In genomic region chr9:112323378-112323854, GRCh38 we compare ENCODE assay signal across 17 cellular contexts. TPM values are rescaled to one million over a fixed set of nuclear protein-coding genes. Genes with fewer than 3 reads are reported as not detected.
DNase-seq lines count a peak whose midpoint lies in the region; ATAC-seq and TF ChIP-seq lines count a peak whose summit lies in the region.
"Had no signal": no experiment of that assay in that cellular context is flagged by ENCODE, and none has a peak within 500 bp of the region (broad histone marks: within the 10 kb centered on the region; RNA-seq: fewer than 3 reads in every experiment).

No MANE protein-coding gene starts in this region.

- intact Hi-C loops in posterior vena cava (cut with DNase I) = loop anchor here in 1 of 2 donors (5.0 kb wide), 1 partner anchor 1489 kb away; no protein-coding TSS in a partner anchor

- POLR2A ChIA-PET in T-cell (lab: Charles Lee) = interaction anchor here in 1 of 2 donors (0.5 kb wide), 1 partner anchor 158 kb away, joined by 16 read pairs; no protein-coding TSS in a partner anchor

- H3K4me1 Mint-ChIP-seq in activated naive CD4-positive, alpha-beta T cell treated with anti-CD3 and anti-CD28 coated beads, Interleukin-2, amount 50 U/mL, for 24 hours = peaks cover 64% of the 10 kb centered on the region
- H3K4me1 Mint-ChIP-seq in T-cell (peaks cover 63 to 85% (median 67%) of the 10 kb centered on the region in 3 donors), progenitor cell of endocrine pancreas (ENCODE audit: low read depth) (peaks cover 20% of the 10 kb centered on the region)
- H3K4me1 Mint-ChIP-seq in effector memory CD8-positive, alpha-beta T cell (ENCODE audit: low read depth in 2 of 2) = peaks cover 35 to 62% of the 10 kb centered on the region in 2 donors

- peaks cover 33% of the 10 kb centered on the region for H3K36me3 Mint-ChIP-seq in activated naive CD4-positive, alpha-beta T cell treated with anti-CD3 and anti-CD28 coated beads, Interleukin-2, amount 50 U/mL, for 24 hours
- peaks cover 48% of the 10 kb centered on the region for H3K36me3 Mint-ChIP-seq in T-cell
- peaks cover 22% of the 10 kb centered on the region for H3K36me3 Mint-ChIP-seq in effector memory CD8-positive, alpha-beta T cell (ENCODE audit: insufficient read depth)
- peaks cover 12% of the 10 kb centered on the region for H3K36me3 Mint-ChIP-seq in progenitor cell of endocrine pancreas (ENCODE audit: insufficient read depth)

- TF ChIP-seq CTCF in progenitor cell of endocrine pancreas (IDR thresholded peaks at IDR 0.05; ENCODE audit: unreplicated experiment) = no peak

- no peaks in the 10 kb centered on the region for H3K27me3 Mint-ChIP-seq in activated naive CD4-positive, alpha-beta T cell treated with anti-CD3 and anti-CD28 coated beads, Interleukin-2, amount 50 U/mL, for 24 hours
- H3K27me3 Mint-ChIP-seq in T-cell = no peaks in the 10 kb centered on the region
- H3K27me3 Mint-ChIP-seq in effector memory CD8-positive, alpha-beta T cell = no peaks in the 10 kb centered on the region
- H3K27me3 Mint-ChIP-seq in progenitor cell of endocrine pancreas = no peaks in the 10 kb centered on the region

- CTCF ChIA-PET in T-cell (lab: Charles Lee) = interaction anchor here (1.1 to 2.4 kb wide), 2 partner anchors 10 to 38 kb away, joined by 4 to 6 read pairs; no protein-coding TSS in a partner anchor

- peak overlapping the region; percentile 17 for H3K27ac Mint-ChIP-seq in activated naive CD4-positive, alpha-beta T cell treated with anti-CD3 and anti-CD28 coated beads, Interleukin-2, amount 50 U/mL, for 24 hours
- H3K27ac Mint-ChIP-seq in T-cell (peak overlapping the region; percentile 29 to 71), progenitor cell of endocrine pancreas (peak overlapping the region; percentile 82)
- H3K27ac Mint-ChIP-seq in effector memory CD8-positive, alpha-beta T cell = peak overlapping the region; percentile 39 to 71

- no peak overlapping the region for H3K4me3 Mint-ChIP-seq in activated naive CD4-positive, alpha-beta T cell treated with anti-CD3 and anti-CD28 coated beads, Interleukin-2, amount 50 U/mL, for 24 hours
- peak overlapping the region in 1 of 3 donors; percentile 27 for H3K4me3 Mint-ChIP-seq in T-cell
- H3K4me3 Mint-ChIP-seq in effector memory CD8-positive, alpha-beta T cell = no peak overlapping the region
- H3K4me3 Mint-ChIP-seq in progenitor cell of endocrine pancreas (ENCODE audit: low read depth) = no peak overlapping the region

- H3K9me3 Mint-ChIP-seq in activated naive CD4-positive, alpha-beta T cell treated with anti-CD3 and anti-CD28 coated beads, Interleukin-2, amount 50 U/mL, for 24 hours = peaks cover 6% of the 10 kb centered on the region
- H3K9me3 Mint-ChIP-seq in T-cell (peaks cover 5 to 19% (median 11%) of the 10 kb centered on the region in 3 donors), progenitor cell of endocrine pancreas (ENCODE audit: low read depth) (peaks cover 3% of the 10 kb centered on the region)
- peaks cover 0 to 2% of the 10 kb centered on the region in 2 donors for H3K9me3 Mint-ChIP-seq in effector memory CD8-positive, alpha-beta T cell

- no peak for ATAC-seq in T-cell (replicated peaks in 1 of 4)
- ATAC-seq in effector memory CD8-positive, alpha-beta T cell (replicated peaks) = no peak

- DNase-seq in activated naive CD4-positive, alpha-beta T cell treated with Interleukin-2 at 50 U/mL for 16 hours = no peak
- no peak for DNase-seq in T-cell
- no peak for DNase-seq in effector memory CD8-positive, alpha-beta T cell
- DNase-seq in progenitor cell of endocrine pancreas (ENCODE audit: low spot score, unreplicated experiment) = no peak
- DNase-seq in amygdala (lab: John Stamatoyannopoulos, UW) = no peak
- DNase-seq in UCSD-AML1 (lab: John Stamatoyannopoulos, UW; ENCODE audit: unreplicated experiment) = no peak
- DNase-seq in posterior vena cava (ENCODE audit: low spot score) = no peak
- DNase-seq: C1 segment of cervical spinal cord, GDM1, GM23248, HCEC 1CT, NCI-H1048, NCI-H1436 treated with DMSO at 0.1 percent for 48 hours, NCI-H2029 treated with DMSO at 0.1 percent for 48 hours, NCI-H2171 treated with DMSO at 0.1 percent for 48 hours, NCI-H774 had no signal

RNA-seq across cellular contexts. Expression of gene PTBP3, which starts 10.0 kb away (rescaled TPM):
- total RNA-seq in T-cell (100 to 1,000 TPM; 107 to 116 (median 109) TPM), progenitor cell of endocrine pancreas (67.1 and 72.8 TPM in 2 replicates), posterior vena cava (10 to 100 TPM; 35.4 to 42.5 TPM)

RNA-seq across cellular contexts. Expression of gene HSDL2, which starts 56.5 kb away (rescaled TPM):
- total RNA-seq in T-cell (10 to 100 TPM in 3 of 5 donors, 1 to 10 TPM in 2; 9.1 to 11.8 (median 10.8) TPM), progenitor cell of endocrine pancreas (25.9 and 27.8 TPM in 2 replicates), posterior vena cava (10 to 100 TPM; 34.8 to 46.2 TPM)

Comparison
In these comparisons a context has a peak if more than half of its experiments do, and no peak if none do; other contexts are left out.
1. H3K27ac Mint-ChIP-seq: peak in every context shown above with its lines; median percentile 82 in progenitor cell of endocrine pancreas; 55 in effector memory CD8-positive, alpha-beta T cell; 50 in T-cell; 17 in activated naive CD4-positive, alpha-beta T cell treated with anti-CD3 and anti-CD28 coated beads, Interleukin-2, amount 50 U/mL, for 24 hours.